16 cellular contexts compared by ENCODE assay signal in the genomic region with DNA sequence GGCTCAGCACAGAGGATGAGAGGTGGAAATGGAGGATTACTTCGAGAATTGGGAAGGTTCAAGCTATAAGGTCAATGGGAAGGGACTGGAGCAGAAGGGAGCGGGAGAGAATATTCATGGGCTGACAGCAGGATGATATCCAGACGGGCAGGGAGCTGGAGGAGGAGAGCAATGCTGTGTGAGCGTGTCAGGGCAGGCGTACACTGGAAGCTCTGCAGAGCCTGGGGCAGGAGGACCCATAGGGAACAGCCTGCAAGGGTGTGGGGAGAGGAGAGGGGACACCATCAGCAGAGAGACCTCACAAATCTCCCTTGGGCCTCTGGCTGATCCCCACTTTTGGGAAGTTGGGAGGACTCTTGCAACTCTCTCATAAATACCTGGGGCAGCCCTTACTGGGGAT. TPM values are rescaled to one million over a fixed set of nuclear protein-coding genes. Genes with fewer than 3 reads are reported as not detected.
A peak's percentile ranks its signal among the peaks of the same experiment; 100 is the strongest.
DNase-seq lines count a peak whose midpoint lies in the region; ATAC-seq and TF ChIP-seq lines count a peak whose summit lies in the region.
"Had no signal": no experiment of that assay in that cellular context is flagged by ENCODE, and none has a peak within 500 bp of the region (broad histone marks: within the 10 kb centered on the region; RNA-seq: fewer than 3 reads in every experiment).

No MANE protein-coding gene starts in this region.

- no peaks in the 10 kb centered on the region for H3K9me3 ChIP-seq in OCI-LY3 (ENCODE audit: insufficient read depth, low read length)
- H3K9me3 ChIP-seq: gastrocnemius medialis, thyroid gland had no signal

- H3K27ac Mint-ChIP-seq in activated CD8-positive, alpha-beta memory T cell treated with anti-CD3 and anti-CD28 coated beads, Interleukin-2, amount 10 ng/mL, durations not matched to agents 7 days and 5 days, result peak overlapping the region; percentile 0
- H3K27ac Mint-ChIP-seq in endothelial cell (ENCODE audit: unreplicated experiment), result peak overlapping the region; percentile 57
- no peak overlapping the region for H3K27ac Mint-ChIP-seq in activated naive CD4-positive, alpha-beta T cell treated with anti-CD3 and anti-CD28 coated beads, Interleukin-2, amount 10 ng/mL, durations not matched to agents 7 days and 5 days
- H3K27ac Mint-ChIP-seq: activated naive CD4-positive, alpha-beta T cell treated with anti-CD3 and anti-CD28 coated beads for 36 hours had no signal

- CTCF ChIA-PET in activated CD8-positive, alpha-beta memory T cell treated with anti-CD3 and anti-CD28 coated beads, Interleukin-2, amount 10 ng/mL, durations not matched to agents 7 days and 5 days (lab: Charles Lee), result interaction anchor here (1.2 to 4.9 kb wide), 5 partner anchors 11 to 147 kb away, joined by 3 to 22 read pairs (median 6); a partner anchor contains a TSS
- CTCF ChIA-PET in activated naive CD4-positive, alpha-beta T cell treated with anti-CD3 and anti-CD28 coated beads, Interleukin-2, amount 10 ng/mL, durations not matched to agents 7 days and 5 days (lab: Charles Lee), result interaction anchor here (0.9 to 2.8 kb wide), 4 partner anchors 10 to 144 kb away, joined by 3 to 10 read pairs (median 4); a partner anchor contains a TSS

- ATAC-seq in activated CD8-positive, alpha-beta memory T cell treated with anti-CD3 and anti-CD28 coated beads, Interleukin-2, amount 10 ng/mL, durations not matched to agents 7 days and 5 days, result no peak
- ATAC-seq in GM18870 (IDR thresholded peaks at IDR 0.05; ENCODE audit: unreplicated experiment), result no peak
- ATAC-seq: gastrocnemius medialis had no signal

- peaks cover 14% of the 10 kb centered on the region for H3K4me1 Mint-ChIP-seq in activated CD8-positive, alpha-beta memory T cell treated with anti-CD3 and anti-CD28 coated beads, Interleukin-2, amount 10 ng/mL, durations not matched to agents 7 days and 5 days
- peaks cover 31% of the 10 kb centered on the region for H3K4me1 Mint-ChIP-seq in endothelial cell (ENCODE audit: unreplicated experiment)
- H3K4me1 Mint-ChIP-seq in activated naive CD4-positive, alpha-beta T cell treated with anti-CD3 and anti-CD28 coated beads, Interleukin-2, amount 10 ng/mL, durations not matched to agents 7 days and 5 days, result no peaks in the 10 kb centered on the region
- H3K4me1 Mint-ChIP-seq: central memory CD8-positive, alpha-beta T cell had no signal

- peaks cover 66% of the 10 kb centered on the region for H3K36me3 Mint-ChIP-seq in activated CD8-positive, alpha-beta memory T cell treated with anti-CD3 and anti-CD28 coated beads, Interleukin-2, amount 10 ng/mL, durations not matched to agents 7 days and 5 days
- H3K36me3 Mint-ChIP-seq in endothelial cell (ENCODE audit: low read depth, unreplicated experiment), result peaks cover 16% of the 10 kb centered on the region
- H3K36me3 Mint-ChIP-seq in activated naive CD4-positive, alpha-beta T cell treated with anti-CD3 and anti-CD28 coated beads, Interleukin-2, amount 10 ng/mL, durations not matched to agents 7 days and 5 days, result peaks cover 57% of the 10 kb centered on the region

- H3K4me3 ChIP-seq in OCI-LY3 (ENCODE audit: low read length), result peak overlapping the region; percentile 100
- H3K4me3 ChIP-seq: gastrocnemius medialis, thyroid gland had no signal

- peak overlapping the region; percentile 95 for H3K9ac ChIP-seq in OCI-LY3 (ENCODE audit: low read length)

- no peaks in the 10 kb centered on the region for H3K27me3 ChIP-seq in OCI-LY3 (ENCODE audit: low read depth, low read length)
- H3K27me3 ChIP-seq: gastrocnemius medialis, thyroid gland had no signal

- H3K27ac ChIP-seq in OCI-LY3 (ENCODE audit: low read length), result no peak overlapping the region
- peak overlapping the region; percentile 56 for H3K27ac ChIP-seq in substantia nigra (ENCODE audit: low read depth, low read length, poor library complexity, severe bottlenecking)
- H3K27ac ChIP-seq: thyroid gland had no signal

- peak overlapping the region; percentile 94 for H3K4me2 ChIP-seq in OCI-LY3 (ENCODE audit: low read length)

- H3K4me1 ChIP-seq in OCI-LY3 (ENCODE audit: low read length), result peaks cover 7% of the 10 kb centered on the region; the same call in 1 of the 2 replicates

- TF ChIP-seq CTCF in OCI-LY3 (IDR thresholded peaks at IDR 0.05; ENCODE audit: low read depth, low read length), result no peak
- no peak for TF ChIP-seq CTCF in endothelial cell (IDR thresholded peaks at IDR 0.05; ENCODE audit: unreplicated experiment)

- H4K20me1 ChIP-seq in OCI-LY3 (ENCODE audit: insufficient read depth, low read length), result no peaks in the 10 kb centered on the region

- peaks cover 3% of the 10 kb centered on the region for H3K36me3 ChIP-seq in OCI-LY3 (replicated peaks; ENCODE audit: low read depth, low read length)

- H3K4me3 Mint-ChIP-seq in activated CD8-positive, alpha-beta memory T cell treated with anti-CD3 and anti-CD28 coated beads, Interleukin-2, amount 10 ng/mL, durations not matched to agents 7 days and 5 days, result no peak overlapping the region
- no peak overlapping the region for H3K4me3 Mint-ChIP-seq in endothelial cell (ENCODE audit: unreplicated experiment)
- H3K4me3 Mint-ChIP-seq in activated naive CD4-positive, alpha-beta T cell treated with anti-CD3 and anti-CD28 coated beads, Interleukin-2, amount 10 ng/mL, durations not matched to agents 7 days and 5 days, result no peak overlapping the region
- H3K4me3 Mint-ChIP-seq: activated naive CD4-positive, alpha-beta T cell treated with anti-CD3 and anti-CD28 coated beads for 36 hours; central memory CD8-positive, alpha-beta T cell had no signal

- no peaks in the 10 kb centered on the region for H3K27me3 Mint-ChIP-seq in activated CD8-positive, alpha-beta memory T cell treated with anti-CD3 and anti-CD28 coated beads, Interleukin-2, amount 10 ng/mL, durations not matched to agents 7 days and 5 days
- peaks cover 12% of the 10 kb centered on the region for H3K27me3 Mint-ChIP-seq in endothelial cell (ENCODE audit: unreplicated experiment)
- H3K27me3 Mint-ChIP-seq in activated naive CD4-positive, alpha-beta T cell treated with anti-CD3 and anti-CD28 coated beads, Interleukin-2, amount 10 ng/mL, durations not matched to agents 7 days and 5 days, result no peaks in the 10 kb centered on the region
- H3K27me3 Mint-ChIP-seq: central memory CD8-positive, alpha-beta T cell had no signal

- H3K79me2 ChIP-seq in OCI-LY3 (ENCODE audit: low read length), result peaks cover 12% of the 10 kb centered on the region

- DNase-seq in activated CD8-positive, alpha-beta memory T cell treated with anti-CD3 and anti-CD28 coated beads, Interleukin-2, amount 10 ng/mL, durations not matched to agents 7 days and 5 days, result no peak
- DNase-seq in activated CD8-positive, alpha-beta memory T cell treated with anti-CD3 and anti-CD28 coated beads, Interleukin-2, amount 50 U/mL, for 4 hours, result no peak
- DNase-seq in endothelial cell (ENCODE audit: low spot score) (no peak), substantia nigra (lab: John Stamatoyannopoulos, UW) (no peak), EL (no peak)
- DNase-seq in activated naive CD4-positive, alpha-beta T cell treated with anti-CD3 and anti-CD28 coated beads, Interleukin-2, amount 10 ng/mL, durations not matched to agents 7 days and 5 days, result no peak
- DNase-seq: activated naive CD4-positive, alpha-beta T cell treated with anti-CD3 and anti-CD28 coated beads for 36 hours; Calu3; gastrocnemius medialis; SHP77 treated with DMSO at 0.1 percent for 48 hours; stimulated activated CD4-positive, alpha-beta T cell treated with anti-CD3 and anti-CD28 coated beads, Interleukin-1b, Interleukin-23, amount 100 ng/mL, for 48 hours; T1000; thyroid gland had no signal

- H2AFZ ChIP-seq in OCI-LY3 (ENCODE audit: low read depth, low read length), result no peak overlapping the region

- H3K9me3 Mint-ChIP-seq in activated CD8-positive, alpha-beta memory T cell treated with anti-CD3 and anti-CD28 coated beads, Interleukin-2, amount 10 ng/mL, durations not matched to agents 7 days and 5 days (ENCODE audit: low read depth), result no peaks in the 10 kb centered on the region
- H3K9me3 Mint-ChIP-seq in endothelial cell (ENCODE audit: unreplicated experiment), result peaks cover 4% of the 10 kb centered on the region
- no peaks in the 10 kb centered on the region for H3K9me3 Mint-ChIP-seq in activated naive CD4-positive, alpha-beta T cell treated with anti-CD3 and anti-CD28 coated beads, Interleukin-2, amount 10 ng/mL, durations not matched to agents 7 days and 5 days
- H3K9me3 Mint-ChIP-seq: central memory CD8-positive, alpha-beta T cell had no signal

RNA-seq across cellular contexts. Expression of a gene that starts 13.7 kb away (rescaled TPM):
- total RNA-seq in activated CD8-positive, alpha-beta memory T cell treated with anti-CD3 and anti-CD28 coated beads, Interleukin-2, amount 10 ng/mL, durations not matched to agents 7 days and 5 days, result 100 to 1,000 TPM in 1 of 2 experiments, 10 to 100 TPM in 1; 77.6 to 143 TPM
- 2.1 TPM for total RNA-seq in endothelial cell (ENCODE audit: unreplicated experiment)

Comparison
In these comparisons a context has a peak if more than half of its experiments do, and no peak if none do; other contexts are left out.
1. RNA of a gene that starts 13.7 kb away (total RNA-seq): 77.6 to 143 TPM in activated CD8-positive, alpha-beta memory T cell treated with anti-CD3 and anti-CD28 coated beads, Interleukin-2, amount 10 ng/mL, durations not matched to agents 7 days and 5 days; 2.1 TPM in endothelial cell (single experiment); every median in the first group is over 10 times any median in the second.